Comparison of ENCODE assay signal across 10 cellular contexts in the genomic region with DNA sequence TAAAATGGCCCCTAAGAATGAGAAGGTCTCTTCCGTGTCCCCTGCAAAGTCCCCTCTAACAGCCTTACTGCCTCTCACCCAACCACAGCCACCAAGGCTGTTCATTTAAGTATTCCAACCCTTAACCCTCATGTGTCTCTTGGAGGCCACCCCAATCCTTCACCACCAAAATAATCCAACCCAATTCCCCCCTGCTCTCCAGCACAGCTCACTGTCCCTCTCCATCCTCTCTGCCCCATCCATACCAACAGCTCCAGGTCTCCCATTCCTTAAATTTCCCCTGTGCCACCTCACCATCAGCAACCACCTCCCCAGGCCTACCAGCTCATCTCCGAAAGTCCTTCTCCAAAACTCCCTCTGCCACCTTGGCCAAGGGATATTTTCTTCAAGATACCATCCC. TPM values are rescaled to one million over a fixed set of nuclear protein-coding genes. Genes with fewer than 3 reads are reported as not detected.
A peak's percentile ranks its signal among the peaks of the same experiment; 100 is the strongest.
DNase-seq lines count a peak whose midpoint lies in the region; ATAC-seq and TF ChIP-seq lines count a peak whose summit lies in the region.
"Had no signal": no experiment of that assay in that cellular context is flagged by ENCODE, and none has a peak within 500 bp of the region (broad histone marks: within the 10 kb centered on the region; RNA-seq: fewer than 3 reads in every experiment).

No MANE protein-coding gene starts in this region.

- intact Hi-C loops in CD4-positive, alpha-beta T cell (cut with DNase I, micrococcal nuclease) = loop anchor here in 1 of 2 experiments (5.0 to 10.0 kb wide), 4 partner anchors 281 to 1348 kb away; partner anchors contain the start of genes COA4, FCHSD2, PAAF1 and PGM2L1
- intact Hi-C loops in thyroid gland (cut with DNase I) = no loop called here

- POLR2A ChIA-PET in CD4-positive, alpha-beta T cell (lab: Charles Lee) = no interaction called here

- no peaks in the 10 kb centered on the region for H3K36me3 ChIP-seq in thyroid gland
- H3K36me3 ChIP-seq: spleen had no signal

- peak overlapping the region; percentile 95 for H3K4me3 Mint-ChIP-seq in CD4-positive, alpha-beta T cell
- H3K4me3 Mint-ChIP-seq in nephron progenitor cell = peak overlapping the region; percentile 96

- H3K27me3 Mint-ChIP-seq in CD4-positive, alpha-beta T cell = no peaks in the 10 kb centered on the region
- H3K27me3 Mint-ChIP-seq in nephron progenitor cell (ENCODE audit: low read depth, poor library complexity) = no peaks in the 10 kb centered on the region

- no peaks in the 10 kb centered on the region for H3K9me3 ChIP-seq in CD4-positive, alpha-beta T cell (ENCODE audit: control insufficient read depth, low read length)
- no peaks in the 10 kb centered on the region for H3K9me3 ChIP-seq in thyroid gland
- H3K9me3 ChIP-seq: spleen had no signal

- TF ChIP-seq CTCF in CD4-positive, alpha-beta T cell (IDR thresholded peaks at IDR 0.05) = no peak
- TF ChIP-seq CTCF in cardiac fibroblast (IDR thresholded peaks at IDR 0.05; ENCODE audit: low read depth, low read length) (no peak), nephron progenitor cell (IDR thresholded peaks at IDR 0.05) (no peak), thyroid gland (IDR thresholded peaks at IDR 0.05) (no peak)

- WGBS in thyroid gland, 2 donors = 91 to 93% methylated on average over 2 of the region's 2 CpGs

- CTCF ChIA-PET in CD4-positive, alpha-beta T cell (lab: Charles Lee) = interaction anchor here (0.9 kb wide), 1 partner anchor 29 kb away, joined by 3 read pairs; no protein-coding TSS in a partner anchor

- H3K27me3 ChIP-seq in CD4-positive, alpha-beta T cell (ENCODE audit: control insufficient read depth, insufficient read depth, low read length) = no peaks in the 10 kb centered on the region
- H3K27me3 ChIP-seq in thyroid gland = no peaks in the 10 kb centered on the region
- H3K27me3 ChIP-seq: spleen had no signal

- peaks cover 8% of the 10 kb centered on the region for H3K36me3 Mint-ChIP-seq in CD4-positive, alpha-beta T cell (ENCODE audit: low read depth)
- H3K36me3 Mint-ChIP-seq in nephron progenitor cell (ENCODE audit: low read depth) = peaks cover 8% of the 10 kb centered on the region

- H3K27ac Mint-ChIP-seq in CD4-positive, alpha-beta T cell = peak overlapping the region; percentile 97
- peak overlapping the region; percentile 8 for H3K27ac Mint-ChIP-seq in nephron progenitor cell

- peak overlapping the region; percentile 76 for H3K4me3 ChIP-seq in Jurkat, Clone E6-1 (ENCODE audit: low read length)
- H3K4me3 ChIP-seq in cardiac fibroblast (replicated peaks in 1 of 2; ENCODE audit: low read depth in 2 of 2, low read length in 2 of 2) (peak overlapping the region; percentile 91 to 95), thyroid gland (replicated peaks in 1 of 3) (peak overlapping the region in 1 of 3 donors; percentile 86)

- H3K4me1 ChIP-seq in thyroid gland = peaks cover 12 to 24% of the 10 kb centered on the region in 2 donors

- H3K9me3 Mint-ChIP-seq in CD4-positive, alpha-beta T cell = no peaks in the 10 kb centered on the region
- no peaks in the 10 kb centered on the region for H3K9me3 Mint-ChIP-seq in nephron progenitor cell

- ATAC-seq in CD4-positive, alpha-beta T cell (ENCODE audit: poor library complexity) = no peak
- no peak for ATAC-seq in GM21367 (IDR thresholded peaks at IDR 0.05; ENCODE audit: unreplicated experiment)

- H3K4me1 Mint-ChIP-seq in CD4-positive, alpha-beta T cell (ENCODE audit: low read depth) = peaks cover 53% of the 10 kb centered on the region
- peaks cover 65% of the 10 kb centered on the region for H3K4me1 Mint-ChIP-seq in nephron progenitor cell

- no peak overlapping the region for H3K27ac ChIP-seq in CD4-positive, alpha-beta T cell (ENCODE audit: low read depth, low read length)
- no peak overlapping the region for H3K27ac ChIP-seq in thyroid gland

- TF ChIP-seq POLR2A in thyroid gland (IDR thresholded peaks at IDR 0.05) = no peak

- no peak for DNase-seq in CD4-positive, alpha-beta T cell
- no peak for DNase-seq in Jurkat, Clone E6-1 (ENCODE audit: low read depth, low spot score)
- DNase-seq in cardiac fibroblast (ENCODE audit: low read depth in 2 of 2) = no peak
- DNase-seq in nephron progenitor cell = no peak
- DNase-seq in thyroid gland = no peak
- DNase-seq in stimulated activated naive CD4-positive, alpha-beta T cell treated with Interleukin-2 at 50 U/mL for 16 hours (lab: John Stamatoyannopoulos, UW) = no peak
- DNase-seq in stimulated activated CD4-positive, alpha-beta T cell treated with anti-CD3 and anti-CD28 coated beads, Interleukin-1b, Interleukin-23, amount 100 ng/mL, for 48 hours = no peak
- DNase-seq: activated CD4-positive, alpha-beta T cell treated with anti-CD3 and anti-CD28 coated beads for 48 hours; spleen had no signal

RNA-seq across cellular contexts. Expression of gene FAM168A, which starts 1.4 kb away (rescaled TPM):
- 10 to 100 TPM; 17.9 to 19.4 TPM for total RNA-seq in CD4-positive, alpha-beta T cell
- 21.5 TPM for polyA plus RNA-seq in Jurkat, Clone E6-1 (2012; ENCODE audit: insufficient read depth, insufficient read length)
- total RNA-seq in thyroid gland = 10 to 100 TPM; 32.7 to 51.0 (median 40.2) TPM

RNA-seq across cellular contexts. Expression of gene PLEKHB1, which starts 49.8 kb away (rescaled TPM):
- 10 to 100 TPM; 30.8 to 34.6 TPM for total RNA-seq in CD4-positive, alpha-beta T cell
- 25.2 TPM for polyA plus RNA-seq in Jurkat, Clone E6-1 (2012; ENCODE audit: insufficient read depth, insufficient read length)
- 10 to 100 TPM; 25.1 to 98.8 (median 77.4) TPM for total RNA-seq in thyroid gland
